In genomic region chr4:95180531-95181315, GRCh38 we compare ENCODE assay signal across 31 cellular contexts.
DNase-seq lines count a peak whose midpoint lies in the region; ATAC-seq, FAIRE-seq and TF ChIP-seq lines count a peak whose summit lies in the region.
"Had no signal": no experiment of that assay in that cellular context is flagged by ENCODE, and none has a peak within 500 bp of the region (broad histone marks: within the 10 kb centered on the region; RNA-seq: fewer than 3 reads in every experiment).

No MANE protein-coding gene starts in this region.

- peaks cover 4% of the 10 kb centered on the region; the same call in 1 of the 2 replicates for H3K9me3 ChIP-seq in K562 (replicated peaks; ENCODE audit: control insufficient read depth, insufficient read depth, low read depth, low read length)
- no peaks in the 10 kb centered on the region for H3K9me3 ChIP-seq in iPS-18a (ENCODE audit: control insufficient read depth, low read depth, low read length)
- H3K9me3 ChIP-seq in suprapubic skin: no peaks in the 10 kb centered on the region
- H3K9me3 ChIP-seq: A549, adrenal gland, MG63, Peyer's patch, prostate gland, transverse colon had no signal

- H2AFZ ChIP-seq in K562 (ENCODE audit: low read depth, low read length): peak overlapping the region; percentile 69

- FAIRE-seq in K562 (lab: Jason Lieb, UNC): no peak
- FAIRE-seq: A549, TTC549 had no signal

- H3K4me1 Mint-ChIP-seq in progenitor cell of endocrine pancreas (ENCODE audit: low read depth): peaks cover 23% of the 10 kb centered on the region
- H3K4me1 Mint-ChIP-seq: activated CD4-positive, alpha-beta T cell treated with anti-CD3 and anti-CD28 coated beads for 36 hours had no signal

- in situ Hi-C loops in K562 (cut with MboI): no loop called here

- peak overlapping the region; percentile 3 for H3K27ac Mint-ChIP-seq in progenitor cell of endocrine pancreas
- H3K27ac Mint-ChIP-seq: activated CD4-positive, alpha-beta T cell treated with anti-CD3 and anti-CD28 coated beads for 36 hours; CD8-positive, alpha-beta T cell; dendritic cell treated with granulocyte-macrophage colony-stimulating factor and Interleukin-4, amounts not matched to agents 40 ng/mL and 50 ng/mL, for 4 days had no signal

- peak overlapping the region; percentile 57 for H3K4me2 ChIP-seq in K562 (ENCODE audit: insufficient read depth, low read length)
- H3K4me2 ChIP-seq: A549 had no signal

- BruUV-seq in K562 (replicated peaks; lab: Mats Ljungman, UMichigan): no TSS peak

- H3K27me3 ChIP-seq in H7 (ENCODE audit: control insufficient read depth, insufficient read depth, low read length) (no peaks in the 10 kb centered on the region), K562 (ENCODE audit: control insufficient read depth in 2 of 2, insufficient read depth in 2 of 2, low read length in 2 of 2) (no peaks in the 10 kb centered on the region), iPS-18a (ENCODE audit: control insufficient read depth, insufficient read depth, low read length) (peaks cover 6% of the 10 kb centered on the region), suprapubic skin (no peaks in the 10 kb centered on the region)
- H3K27me3 ChIP-seq: adrenal gland, cardiac muscle cell, MG63, Peyer's patch, transverse colon had no signal

- intact Hi-C loops in K562 (cut with micrococcal nuclease): no loop called here

- no peak; the same call in 1 of the 3 replicates for ATAC-seq in K562
- ATAC-seq: CD8-positive, alpha-beta T cell; heart right ventricle had no signal

- no peak overlapping the region for H3K4me3 Mint-ChIP-seq in progenitor cell of endocrine pancreas (ENCODE audit: low read depth)
- H3K4me3 Mint-ChIP-seq: activated CD4-positive, alpha-beta T cell treated with anti-CD3 and anti-CD28 coated beads for 36 hours; activated T-cell treated with anti-CD3 and anti-CD28 coated beads, Interleukin-2, amount 50 U/mL, for 4 hours; CD8-positive, alpha-beta T cell; dendritic cell treated with granulocyte-macrophage colony-stimulating factor and Interleukin-4, amounts not matched to agents 40 ng/mL and 50 ng/mL, for 4 days had no signal

- TF ChIP-seq POLR2A in K562 (conservative IDR thresholded peaks at IDR 0.05) (no peak), suprapubic skin (IDR thresholded peaks at IDR 0.05) (no peak)

- TF ChIP-seq RAD21 in K562 (CRISPR knock-in tag; conservative IDR thresholded peaks at IDR 0.05 in 1 of 2, IDR thresholded peaks at IDR 0.05 in 1 of 2): no peak

- POLR2A ChIA-PET in K562 (lab: Yijun Ruan, JAX): no interaction called here

- peaks cover 7% of the 10 kb centered on the region for H3K9me3 Mint-ChIP-seq in progenitor cell of endocrine pancreas (ENCODE audit: low read depth)
- H3K9me3 Mint-ChIP-seq: activated T-cell treated with anti-CD3 and anti-CD28 coated beads, Interleukin-2, amount 50 U/mL, for 4 hours; CD8-positive, alpha-beta T cell had no signal

- TF ChIP-seq CTCF in K562 (IDR thresholded peaks at IDR 0.05 in 2 of 3, conservative IDR thresholded peaks at IDR 0.05 in 1 of 3; ENCODE audit: insufficient read depth in 2 of 3, low read depth in 1 of 3, low read length in 3 of 3) (no peak), progenitor cell of endocrine pancreas (IDR thresholded peaks at IDR 0.05; ENCODE audit: unreplicated experiment) (no peak), suprapubic skin (IDR thresholded peaks at IDR 0.05) (no peak)

- H3K27ac ChIP-seq in K562 (ENCODE audit: extremely low read depth, low read depth, low read length): no peak overlapping the region
- peak overlapping the region; percentile 5 for H3K27ac ChIP-seq in iPS-18a (ENCODE audit: low read length)
- H3K27ac ChIP-seq in suprapubic skin: no peak overlapping the region
- H3K27ac ChIP-seq: A549, cardiac muscle cell, heart right ventricle, left ventricle myocardium inferior, Peyer's patch, prostate gland, transverse colon had no signal

- H4K20me1 ChIP-seq in K562 (replicated peaks; ENCODE audit: control insufficient read depth, insufficient read depth, low read length): no peaks in the 10 kb centered on the region

- no peak overlapping the region for H3K4me3 ChIP-seq in H7 (ENCODE audit: insufficient read depth, low read depth, low read length)
- no peak overlapping the region for H3K4me3 ChIP-seq in K562
- H3K4me3 ChIP-seq in iPS-18a (ENCODE audit: low read length): peak overlapping the region; percentile 26
- H3K4me3 ChIP-seq in suprapubic skin: no peak overlapping the region
- H3K4me3 ChIP-seq: A549, adrenal gland, cardiac muscle cell, heart right ventricle, left ventricle myocardium inferior, MG63, Peyer's patch, prostate gland, transverse colon had no signal

- H3K36me3 ChIP-seq in H7 (replicated peaks; ENCODE audit: control insufficient read depth, insufficient read depth, low read length): no peaks in the 10 kb centered on the region
- H3K36me3 ChIP-seq in K562 (ENCODE audit: control insufficient read depth, insufficient read depth, low read length): no peaks in the 10 kb centered on the region
- H3K36me3 ChIP-seq in iPS-18a (ENCODE audit: control insufficient read depth, low read depth, low read length): no peaks in the 10 kb centered on the region
- no peaks in the 10 kb centered on the region for H3K36me3 ChIP-seq in suprapubic skin
- H3K36me3 ChIP-seq: adrenal gland, heart right ventricle, MG63, Peyer's patch, prostate gland, transverse colon had no signal

- DNase-seq in H7 (peak; percentile 17), K562 (ENCODE audit: extremely low read depth in 1 of 4, low spot score in 3 of 4) (no peak), progenitor cell of endocrine pancreas (ENCODE audit: low spot score, unreplicated experiment) (no peak), suprapubic skin (ENCODE audit: low spot score in 2 of 2) (no peak)
- no peak for DNase-seq in effector CD8-positive, alpha-beta T cell (lab: John Stamatoyannopoulos, UW)
- no peak for DNase-seq in activated naive CD4-positive, alpha-beta T cell treated with Interleukin-2 at 50 U/mL for 16 hours
- DNase-seq in stimulated activated CD4-positive, alpha-beta T cell treated with anti-CD3 and anti-CD28 coated beads, Interleukin-4, amount 100 ng/mL, for 1 hour: no peak
- DNase-seq: activated CD8-positive, alpha-beta memory T cell treated with anti-CD3 and anti-CD28 coated beads for 24 hours; activated naive CD4-positive, alpha-beta T cell; activated T-cell treated with anti-CD3 and anti-CD28 coated beads, Interleukin-2, amount 50 U/mL, for 4 hours; CD8-positive, alpha-beta T cell; DMS 273 treated with DMSO at 0.1 percent for 48 hours; heart right ventricle; KBM-7; left ventricle myocardium inferior; MG63; NCI-H1436 treated with DMSO at 0.1 percent for 48 hours; NCI-H510A treated with DMSO at 0.1 percent for 48 hours; NK-92 treated with Interleukin-12 subunit alpha and Interleukin-12 subunit beta, amount 100 ng/mL, for 24 hours; Peyer's patch; SIG-M5; transverse colon had no signal

- H3K4me1 ChIP-seq in K562 (replicated peaks in 1 of 2; ENCODE audit: control insufficient read depth in 2 of 2, insufficient read depth in 2 of 2, low read length in 2 of 2) (peaks cover 7 to 21% of the 10 kb centered on the region in 2 experiments), iPS-18a (ENCODE audit: control insufficient read depth, low read depth, low read length) (peaks cover 21% of the 10 kb centered on the region), suprapubic skin (no peaks in the 10 kb centered on the region)
- H3K4me1 ChIP-seq: A549, heart right ventricle, left ventricle myocardium inferior, Peyer's patch, prostate gland, transverse colon had no signal

- TF ChIP-seq EP300 in K562 (IDR thresholded peaks at IDR 0.05; ENCODE audit: low read length) (no peak), suprapubic skin (IDR thresholded peaks at IDR 0.05) (no peak)

- peaks cover 50% of the 10 kb centered on the region for H3K36me3 Mint-ChIP-seq in progenitor cell of endocrine pancreas (ENCODE audit: insufficient read depth)
- H3K36me3 Mint-ChIP-seq: CD8-positive, alpha-beta T cell had no signal

- H3K79me2 ChIP-seq in K562 (ENCODE audit: control insufficient read depth, insufficient read depth, low read length): no peaks in the 10 kb centered on the region

- no peak overlapping the region for H3K9ac ChIP-seq in K562 (ENCODE audit: insufficient read depth in 1 of 2, low read depth in 2 of 2, low read length in 2 of 2)
- H3K9ac ChIP-seq in iPS-18a (ENCODE audit: low read length): no peak overlapping the region

- WGBS in K562 (ENCODE audit: insufficient coverage, low coverage, missing lambda C conversion rate): 10% methylated on average over 11 of the region's 11 CpGs
- 81% methylated on average over 11 of the region's 11 CpGs for WGBS in suprapubic skin

- no peaks in the 10 kb centered on the region for H3K27me3 Mint-ChIP-seq in progenitor cell of endocrine pancreas
- H3K27me3 Mint-ChIP-seq: activated CD4-positive, alpha-beta T cell treated with anti-CD3 and anti-CD28 coated beads for 36 hours; dendritic cell treated with granulocyte-macrophage colony-stimulating factor and Interleukin-4, amounts not matched to agents 40 ng/mL and 50 ng/mL, for 4 days; stimulated activated naive CD8-positive, alpha-beta T cell treated with anti-CD3 and anti-CD28 coated beads, Interleukin-15, amount 100 ng/mL, for 72 hours had no signal

- H3K9me1 ChIP-seq in K562 (ENCODE audit: control insufficient read depth, insufficient read depth, low read length): no peaks in the 10 kb centered on the region

- CTCF ChIA-PET in K562 (lab: Yijun Ruan, JAX; ENCODE audit: low intra/inter-chr PET ratio): no interaction called here

TF ChIP-seq in K562, 482 proteins besides CTCF, POLR2A, EP300 and RAD21:
- TF ChIP-seq NFE2 (IDR thresholded peaks at IDR 0.05; ENCODE audit: low read depth): no peak
- no peak for TF ChIP-seq SRSF3 (IDR thresholded peaks at IDR 0.05; ENCODE audit: insufficient read depth, low read length)
TF ChIP-seq in K562: peak in this region for 0.
